Comparison of ENCODE assay signal across 8 cellular contexts in genomic region chr1:2801535-2802291, GRCh38. TPM values are rescaled to one million over a fixed set of nuclear protein-coding genes. Genes with fewer than 3 reads are reported as not detected.
DNase-seq lines count a peak whose midpoint lies in the region; ATAC-seq lines count a peak whose summit lies in the region.

Gene TTC34 (minus strand): TSS chr1:2801693. CDS start chr1:2800827, 866 bp downstream.

- intact Hi-C loops in CD4-positive, alpha-beta memory T cell (cut with micrococcal nuclease), result loop anchor here (5.0 kb wide), 1 partner anchor 389 kb away; the partner anchor contains the start of gene PEX10
- intact Hi-C loops in activated CD4-positive, alpha-beta T cell treated with anti-CD3 and anti-CD28 coated beads, Interleukin-2, amount 10 ng/mL, durations not matched to agents 24 days and 14 days (cut with micrococcal nuclease), result no loop called here
- intact Hi-C loops in right cardiac atrium (cut with DNase I), result loop anchor here in 1 of 4 donors (10.0 kb wide), 1 partner anchor 357 kb away; no protein-coding TSS in a partner anchor

- ATAC-seq in right cardiac atrium (peak in 1 of 2 donors; percentile 39), HG02678 (IDR thresholded peaks at IDR 0.05; ENCODE audit: unreplicated experiment) (no peak)
- peak; percentile 70 for ATAC-seq in stimulated activated memory B cell treated with anti-CD40 and anti-IgM and Interleukin-4, amounts not matched to agents 10 μg/mL and 1 μg/mL and 100 μg/mL, for 72 hours

- peaks cover 5 to 6% of the 10 kb centered on the region in 2 donors for H3K27me3 Mint-ChIP-seq in CD4-positive, alpha-beta memory T cell
- H3K27me3 Mint-ChIP-seq in activated CD4-positive, alpha-beta T cell treated with anti-CD3 and anti-CD28 coated beads, Interleukin-2, amount 10 ng/mL, durations not matched to agents 24 days and 14 days, result no peaks in the 10 kb centered on the region
- peaks cover 60% of the 10 kb centered on the region for H3K27me3 Mint-ChIP-seq in stimulated activated memory B cell treated with anti-CD40 and anti-IgM and Interleukin-4, amounts not matched to agents 10 μg/mL and 1 μg/mL and 100 μg/mL, for 72 hours

- H3K4me3 Mint-ChIP-seq in CD4-positive, alpha-beta memory T cell, result no peak within 1 kb of the TSS
- no peak within 1 kb of the TSS for H3K4me3 Mint-ChIP-seq in activated CD4-positive, alpha-beta T cell treated with anti-CD3 and anti-CD28 coated beads, Interleukin-2, amount 10 ng/mL, durations not matched to agents 24 days and 14 days
- no peak within 1 kb of the TSS for H3K4me3 Mint-ChIP-seq in stimulated activated memory B cell treated with anti-CD40 and anti-IgM and Interleukin-4, amounts not matched to agents 10 μg/mL and 1 μg/mL and 100 μg/mL, for 72 hours

- H3K4me1 Mint-ChIP-seq in CD4-positive, alpha-beta memory T cell, result no peaks in the 10 kb centered on the region
- no peaks in the 10 kb centered on the region for H3K4me1 Mint-ChIP-seq in activated CD4-positive, alpha-beta T cell treated with anti-CD3 and anti-CD28 coated beads, Interleukin-2, amount 10 ng/mL, durations not matched to agents 24 days and 14 days
- peaks cover 6% of the 10 kb centered on the region for H3K4me1 Mint-ChIP-seq in stimulated activated memory B cell treated with anti-CD40 and anti-IgM and Interleukin-4, amounts not matched to agents 10 μg/mL and 1 μg/mL and 100 μg/mL, for 72 hours

- no peaks in the 10 kb centered on the region for H3K36me3 Mint-ChIP-seq in CD4-positive, alpha-beta memory T cell
- H3K36me3 Mint-ChIP-seq in activated CD4-positive, alpha-beta T cell treated with anti-CD3 and anti-CD28 coated beads, Interleukin-2, amount 10 ng/mL, durations not matched to agents 24 days and 14 days (ENCODE audit: low read depth), result no peaks in the 10 kb centered on the region
- H3K36me3 Mint-ChIP-seq in stimulated activated memory B cell treated with anti-CD40 and anti-IgM and Interleukin-4, amounts not matched to agents 10 μg/mL and 1 μg/mL and 100 μg/mL, for 72 hours, result no peaks in the 10 kb centered on the region

- peak in 4 of 5 donors; percentile 26 to 39 (median 33) for DNase-seq in CD4-positive, alpha-beta memory T cell
- peak in 45 of 76 experiments; percentile 1 to 54 (median 26) for DNase-seq in HUDEP-2 (lab: John Stamatoyannopoulos, UW; ENCODE audit: unreplicated experiment in 76 of 76)
- DNase-seq in activated CD4-positive, alpha-beta T cell treated with anti-CD3 and anti-CD28 coated beads, Interleukin-2, amount 10 ng/mL, durations not matched to agents 24 days and 14 days, result peak; percentile 86
- peak in 2 of 3 donors; percentile 29 to 52 for DNase-seq in right cardiac atrium
- no peak for DNase-seq in NCI-H2227 (lab: John Stamatoyannopoulos, UW; ENCODE audit: unreplicated experiment)
- DNase-seq in AG08396 (ENCODE audit: low spot score), result no peak

- H3K27ac ChIP-seq in CD4-positive, alpha-beta memory T cell (ENCODE audit: low read depth, low read length), result no peak within 1 kb of the TSS
- no peak within 1 kb of the TSS for H3K27ac ChIP-seq in right cardiac atrium (ENCODE audit: low read length)

- H3K36me3 ChIP-seq in CD4-positive, alpha-beta memory T cell (ENCODE audit: insufficient read depth, low read length), result no peaks in the 10 kb centered on the region

- no peaks in the 10 kb centered on the region for H3K27me3 ChIP-seq in CD4-positive, alpha-beta memory T cell (ENCODE audit: insufficient read depth, low read length)
- no peaks in the 10 kb centered on the region for H3K27me3 ChIP-seq in right cardiac atrium (ENCODE audit: control insufficient read depth, insufficient read depth)

- H3K4me1 ChIP-seq in CD4-positive, alpha-beta memory T cell (ENCODE audit: insufficient read depth, low read length), result no peaks in the 10 kb centered on the region
- H3K4me1 ChIP-seq in right cardiac atrium (ENCODE audit: control insufficient read depth, insufficient read depth, low read length), result no peaks in the 10 kb centered on the region

- POLR2A ChIA-PET in CD4-positive, alpha-beta memory T cell (lab: Charles Lee; ENCODE audit: partially characterized antibody), result no interaction called here

- no peaks in the 10 kb centered on the region for H3K9me3 ChIP-seq in CD4-positive, alpha-beta memory T cell (ENCODE audit: control insufficient read depth in 1 of 2, low read length in 2 of 2)
- no peaks in the 10 kb centered on the region for H3K9me3 ChIP-seq in right cardiac atrium (ENCODE audit: control insufficient read depth, low read length)

- CTCF ChIA-PET in CD4-positive, alpha-beta memory T cell (lab: Charles Lee; ENCODE audit: partially characterized antibody), result no interaction called here

- H3K27ac Mint-ChIP-seq in CD4-positive, alpha-beta memory T cell, result no peak within 1 kb of the TSS
- H3K27ac Mint-ChIP-seq in activated CD4-positive, alpha-beta T cell treated with anti-CD3 and anti-CD28 coated beads, Interleukin-2, amount 10 ng/mL, durations not matched to agents 24 days and 14 days, result no peak within 1 kb of the TSS
- no peak within 1 kb of the TSS for H3K27ac Mint-ChIP-seq in stimulated activated memory B cell treated with anti-CD40 and anti-IgM and Interleukin-4, amounts not matched to agents 10 μg/mL and 1 μg/mL and 100 μg/mL, for 72 hours

- H3K9me3 Mint-ChIP-seq in CD4-positive, alpha-beta memory T cell, result peaks cover 0 to 5% (median 0%) of the 10 kb centered on the region in 8 donors
- H3K9me3 Mint-ChIP-seq in activated CD4-positive, alpha-beta T cell treated with anti-CD3 and anti-CD28 coated beads, Interleukin-2, amount 10 ng/mL, durations not matched to agents 24 days and 14 days, result no peaks in the 10 kb centered on the region
- H3K9me3 Mint-ChIP-seq in stimulated activated memory B cell treated with anti-CD40 and anti-IgM and Interleukin-4, amounts not matched to agents 10 μg/mL and 1 μg/mL and 100 μg/mL, for 72 hours, result no peaks in the 10 kb centered on the region

- WGBS in right cardiac atrium, result 32% methylated on average over 21 of the region's 21 CpGs

- H3K4me3 ChIP-seq in CD4-positive, alpha-beta memory T cell (ENCODE audit: low read length in 2 of 2), result no peak within 1 kb of the TSS
- no peak within 1 kb of the TSS for H3K4me3 ChIP-seq in right cardiac atrium (ENCODE audit: low read length)

RNA-seq across cellular contexts. Expression of gene TTC34, which starts in this region (rescaled TPM):
- total RNA-seq in CD4-positive, alpha-beta memory T cell, result 1 to 10 TPM; 4.8 to 4.9 TPM
- under 1 TPM in 1 of 2 donors, not detected in 1; 0.06 TPM for polyA plus RNA-seq in CD4-positive, alpha-beta memory T cell
- 1.3 and 1.8 TPM in 2 replicates for total RNA-seq in activated CD4-positive, alpha-beta T cell treated with anti-CD3 and anti-CD28 coated beads, Interleukin-2, amount 10 ng/mL, durations not matched to agents 24 days and 14 days
- total RNA-seq in right cardiac atrium, result 1 to 10 TPM in 2 of 4 donors, under 1 TPM in 2; 0.53 to 1.5 (median 0.94) TPM
- 0.27 TPM for polyA plus RNA-seq in right cardiac atrium

Comparison
In these comparisons a context has a peak if more than half of its experiments do, and no peak if none do; other contexts are left out.
1. DNase-seq: peak in CD4-positive, alpha-beta memory T cell (4 of 5), HUDEP-2 (45 of 76), activated CD4-positive, alpha-beta T cell treated with anti-CD3 and anti-CD28 coated beads, Interleukin-2, amount 10 ng/mL, durations not matched to agents 24 days and 14 days (single experiment) and right cardiac atrium (2 of 3); none in NCI-H2227 (single experiment) and AG08396 (single experiment).